Comparison of ENCODE assay signal across 17 cellular contexts in the genomic region with DNA sequence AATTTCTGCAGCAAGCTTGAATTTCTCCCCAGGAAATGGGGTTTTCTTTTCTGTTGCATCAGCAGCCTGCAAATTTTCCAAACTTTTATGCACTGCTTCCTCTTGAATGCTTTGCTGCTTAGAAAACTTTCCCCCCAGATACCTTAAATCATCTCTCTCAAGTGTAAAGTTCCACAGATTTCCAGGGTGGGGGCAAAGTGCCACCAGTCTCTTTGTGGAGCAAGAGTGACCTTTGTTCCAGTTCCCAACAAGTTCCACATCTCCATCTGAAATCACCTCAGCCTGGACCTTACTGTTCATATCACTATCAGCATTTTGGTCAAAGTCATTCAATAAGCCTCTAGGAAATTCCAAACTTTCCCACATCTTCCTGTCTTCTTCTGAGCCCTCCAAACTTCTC.
DNase-seq lines count a peak whose midpoint lies in the region; ATAC-seq and TF ChIP-seq lines count a peak whose summit lies in the region.
"Had no signal": no experiment of that assay in that cellular context is flagged by ENCODE, and none has a peak within 500 bp of the region (broad histone marks: within the 10 kb centered on the region; RNA-seq: fewer than 3 reads in every experiment).

No MANE protein-coding gene starts in this region.

- H3K4me1 Mint-ChIP-seq in Calu3 (ENCODE audit: low read depth, unreplicated experiment) (peaks cover 28% of the 10 kb centered on the region), chondrocyte (ENCODE audit: low read depth) (peaks cover 67% of the 10 kb centered on the region), nephron (peaks cover 47% of the 10 kb centered on the region), HFFc6 (ENCODE audit: low read depth) (peaks cover 25% of the 10 kb centered on the region)
- H3K4me1 Mint-ChIP-seq: CD4-positive, CD25-positive, alpha-beta regulatory T cell; IgD-negative memory B cell had no signal

- peak overlapping the region; percentile 3 for H3K27ac Mint-ChIP-seq in Calu3 (ENCODE audit: unreplicated experiment)
- peak overlapping the region; percentile 89 for H3K27ac Mint-ChIP-seq in chondrocyte (ENCODE audit: unreplicated experiment)
- H3K27ac Mint-ChIP-seq in nephron = peak overlapping the region in 2 of 3 experiments; percentile 27 to 43
- no peak overlapping the region; the same call in 1 of the 2 replicates for H3K27ac Mint-ChIP-seq in HFFc6
- H3K27ac Mint-ChIP-seq: CD4-positive, CD25-positive, alpha-beta regulatory T cell; IgD-negative memory B cell had no signal

- CTCF ChIA-PET in Calu3 (lab: Charles Lee) = no interaction called here

- TF ChIP-seq CTCF in Calu3 (IDR thresholded peaks at IDR 0.05; ENCODE audit: unreplicated experiment) (no peak), chondrocyte (IDR thresholded peaks at IDR 0.05) (no peak), nephron (IDR thresholded peaks at IDR 0.05; ENCODE audit: unreplicated experiment in 3 of 3) (no peak), HFFc6 (IDR thresholded peaks at IDR 0.05) (no peak)

- H3K4me3 Mint-ChIP-seq in Calu3 (ENCODE audit: low read depth, unreplicated experiment) (no peak overlapping the region), chondrocyte (ENCODE audit: unreplicated experiment) (no peak overlapping the region), nephron (no peak overlapping the region), HFFc6 (no peak overlapping the region)
- H3K4me3 Mint-ChIP-seq: CD4-positive, CD25-positive, alpha-beta regulatory T cell; IgD-negative memory B cell had no signal

- H3K27me3 Mint-ChIP-seq in Calu3 (ENCODE audit: unreplicated experiment) (no peaks in the 10 kb centered on the region), chondrocyte (ENCODE audit: low read depth) (no peaks in the 10 kb centered on the region), nephron (ENCODE audit: low read depth) (no peaks in the 10 kb centered on the region), HFFc6 (ENCODE audit: insufficient read depth) (no peaks in the 10 kb centered on the region; the same call in 1 of the 2 replicates)
- H3K27me3 Mint-ChIP-seq: CD4-positive, CD25-positive, alpha-beta regulatory T cell; IgD-negative memory B cell had no signal

- H3K9me3 Mint-ChIP-seq in Calu3 (ENCODE audit: low read depth, unreplicated experiment) (peaks cover 5% of the 10 kb centered on the region), chondrocyte (ENCODE audit: low read depth) (no peaks in the 10 kb centered on the region), nephron (peaks cover 13% of the 10 kb centered on the region), HFFc6 (peaks cover 7% of the 10 kb centered on the region)

- H3K36me3 Mint-ChIP-seq in Calu3 (ENCODE audit: insufficient read depth, unreplicated experiment) = no peaks in the 10 kb centered on the region
- H3K36me3 Mint-ChIP-seq in chondrocyte (ENCODE audit: low read depth) = peaks cover 3% of the 10 kb centered on the region
- H3K36me3 Mint-ChIP-seq in nephron (ENCODE audit: low read depth) = peaks cover 9% of the 10 kb centered on the region
- H3K36me3 Mint-ChIP-seq in HFFc6 (ENCODE audit: low read depth) = peaks cover 6% of the 10 kb centered on the region; the same call in 1 of the 2 replicates
- H3K36me3 Mint-ChIP-seq: CD4-positive, CD25-positive, alpha-beta regulatory T cell; IgD-negative memory B cell had no signal

- DNase-seq in Calu3 (no peak), NCI-H226 (peak; percentile 25), chondrocyte (ENCODE audit: low spot score) (no peak), HFFc6 (no peak), H4 (ENCODE audit: low spot score) (no peak)
- no peak for DNase-seq in stimulated activated CD8-positive, alpha-beta memory T cell treated with anti-CD3 and anti-CD28 coated beads, Interleukin-4, amount 100 ng/mL, for 48 hours
- DNase-seq: CD4-positive, CD25-positive, alpha-beta regulatory T cell; MM.1S; NCI-H2029; NCI-H526 treated with DMSO at 0.1 percent for 48 hours; SIG-M5; SK-N-SH; SW 1271 had no signal

- intact Hi-C loops in Calu3 (cut with micrococcal nuclease; ENCODE audit: unreplicated experiment) = no loop called here

- BruUV-seq in Calu3 (replicated peaks; lab: Mats Ljungman, UMichigan) = no TSS peak

- no peak for ATAC-seq in GM21390 (IDR thresholded peaks at IDR 0.05; ENCODE audit: unreplicated experiment)
- ATAC-seq: Panc1 had no signal
